19 cellular contexts compared by ENCODE assay signal in the genomic region with DNA sequence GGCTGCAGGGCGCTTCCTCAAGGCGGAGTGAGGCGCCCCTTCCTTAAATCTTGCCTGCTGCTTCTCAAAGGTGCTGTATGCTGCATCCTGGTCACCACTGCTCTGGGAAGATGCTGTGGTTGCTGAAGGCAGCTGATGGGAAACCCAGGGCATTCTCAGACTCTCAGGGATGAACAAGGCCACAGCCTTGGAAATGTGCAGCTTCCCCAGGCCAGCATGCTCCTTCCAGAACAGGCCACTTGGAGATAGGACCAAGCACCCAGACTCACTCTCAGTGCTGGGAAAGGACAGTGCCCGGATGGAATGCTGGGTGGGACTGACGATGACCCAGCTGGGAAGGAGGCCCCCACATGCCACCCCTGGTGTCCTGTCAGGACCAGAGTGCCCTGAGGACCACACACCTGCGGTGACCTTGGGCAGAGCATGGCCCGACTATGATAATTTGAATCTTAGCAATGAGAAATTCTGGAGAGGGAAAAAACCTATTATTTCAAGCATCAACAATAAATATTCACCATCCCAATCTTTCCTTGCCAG.
"Had no signal": no experiment of that assay in that cellular context is flagged by ENCODE, and none has a peak within 500 bp of the region (broad histone marks: within the 10 kb centered on the region; RNA-seq: fewer than 3 reads in every experiment).

No MANE protein-coding gene starts in this region.

- H3K4me3 ChIP-seq: esophagus squamous epithelium, lung, mucosa of descending colon, smooth muscle cell, testis, tibial nerve had no signal

- H3K27me3 ChIP-seq: esophagus squamous epithelium, testis, tibial nerve had no signal

- H3K9me3 ChIP-seq: esophagus squamous epithelium, mucosa of descending colon, testis, tibial nerve had no signal

- H3K4me1 ChIP-seq: esophagus squamous epithelium had no signal

- DNase-seq: caudate nucleus; effector memory CD8-positive, alpha-beta T cell; esophagus squamous epithelium; foreskin fibroblast; immature natural killer cell; kidney; left cardiac atrium; left ventricle myocardium superior; mesendoderm; mucosa of descending colon; naive thymus-derived CD8-positive, alpha-beta T cell; stimulated activated CD4-positive, alpha-beta T cell treated with anti-CD3 and anti-CD28 coated beads, Interleukin-4, amount 100 ng/mL, for 1 hour; stimulated activated CD8-positive, alpha-beta memory T cell treated with anti-CD3 and anti-CD28 coated beads, Interleukin-4, amount 100 ng/mL, for 48 hours; stimulated activated naive CD8-positive, alpha-beta T cell treated with anti-CD3 and anti-CD28 coated beads, Interleukin-15, Interleukin-2, amounts not matched to agents 100 U/mL and 50 U/mL, for 24 hours; testis had no signal

- ATAC-seq: effector memory CD8-positive, alpha-beta T cell; left cardiac atrium; left ventricle myocardium superior; mucosa of descending colon; naive thymus-derived CD8-positive, alpha-beta T cell; stimulated activated effector memory CD8-positive, alpha-beta T cell treated with anti-CD3 and anti-CD28 coated beads, Interleukin-12 subunit alpha, Interleukin-12 subunit beta, amount 100 ng/mL, for 72 hours; stimulated activated naive CD8-positive, alpha-beta T cell treated with anti-CD3 and anti-CD28 coated beads, Interleukin-15, Interleukin-2, amounts not matched to agents 100 U/mL and 50 U/mL, for 24 hours had no signal

- FAIRE-seq: kidney had no signal

- H3K27ac ChIP-seq: esophagus squamous epithelium, testis had no signal

- H3K4me2 ChIP-seq: smooth muscle cell had no signal
